ENCODE assay signal across 16 cellular contexts in genomic region chr16:89290472-89290871, GRCh38.
DNase-seq lines count a peak whose midpoint lies in the region; ATAC-seq, FAIRE-seq and TF ChIP-seq lines count a peak whose summit lies in the region.
"Had no signal": no experiment of that assay in that cellular context is flagged by ENCODE, and none has a peak within 500 bp of the region (broad histone marks: within the 10 kb centered on the region; RNA-seq: fewer than 3 reads in every experiment).

No MANE protein-coding gene starts in this region.

- H3K36me3 ChIP-seq in heart right ventricle (peaks cover 0 to 58% (median 31%) of the 10 kb centered on the region in 9 donors), HUES6 (ENCODE audit: control insufficient read depth, insufficient read depth, low read length) (peaks cover 38% of the 10 kb centered on the region), H1 (ENCODE audit: control insufficient read depth in 2 of 4, insufficient read depth in 4 of 4, low read length in 3 of 4) (peaks cover 17 to 29% (median 22%) of the 10 kb centered on the region in 4 experiments), mesendoderm (ENCODE audit: control insufficient read depth, insufficient read depth, low read length) (peaks cover 9% of the 10 kb centered on the region)

- TF ChIP-seq CTCF in heart right ventricle (IDR thresholded peaks at IDR 0.05) (no peak), H1 (IDR thresholded peaks at IDR 0.05; ENCODE audit: control extremely low read depth in 1 of 3, insufficient read depth in 1 of 3, low read depth in 1 of 3, low read length in 3 of 3) (no peak)

- H3K79me1 ChIP-seq in H1 (ENCODE audit: low read depth, low read length), result peaks cover 13% of the 10 kb centered on the region
- H3K79me1 ChIP-seq in mesendoderm (ENCODE audit: low read length), result peaks cover 39% of the 10 kb centered on the region

- POLR2A ChIA-PET in H1 (lab: Charles Lee; ENCODE audit: partially characterized antibody), result interaction anchor here (1.4 to 4.1 kb wide), 4 partner anchors 9 to 273 kb away, joined by 3 to 15 read pairs (median 4); no protein-coding TSS in a partner anchor

- no peak overlapping the region for H2AFZ ChIP-seq in H1 (ENCODE audit: low read length)
- H2AFZ ChIP-seq: PC-9 had no signal

- H3K23ac ChIP-seq in H1 (ENCODE audit: insufficient read length) (no peak overlapping the region), mesendoderm (ENCODE audit: low read length) (no peak overlapping the region)

- 89 to 90% methylated on average over 15 to 16 of the region's 16 CpGs for WGBS in heart right ventricle, 2 donors
- WGBS in H1 (ENCODE audit: extremely low coverage in 1 of 2, insufficient coverage in 1 of 2, insufficient read length in 1 of 2, insufficient replicate concordance in 2 of 2, low coverage in 1 of 2, low lambda C conversion rate in 2 of 2, missing lambda C conversion rate in 1 of 2), 2 experiments, result 58% methylated on average over 11 of the region's 16 CpGs; no CpG with 5 or more reads in 1 of the 2 experiments
- WGBS in mesendoderm (ENCODE audit: extremely low coverage, insufficient coverage, low lambda C conversion rate), result no CpG with 5 or more reads among the region's 16 CpGs

- peak overlapping the region; percentile 99 for H2BK5ac ChIP-seq in H1 (ENCODE audit: low read depth, low read length)
- no peak overlapping the region for H2BK5ac ChIP-seq in mesendoderm (ENCODE audit: low read length)

- H3K14ac ChIP-seq in H1 (ENCODE audit: insufficient read length), result no peak overlapping the region

- peaks cover 0 to 25% (median 14%) of the 10 kb centered on the region in 9 donors for H3K4me1 ChIP-seq in heart right ventricle
- H3K4me1 ChIP-seq in HUES6 (ENCODE audit: control insufficient read depth, insufficient read depth, low read length), result peaks cover 54% of the 10 kb centered on the region
- peaks cover 16 to 55% (median 50%) of the 10 kb centered on the region in 4 experiments for H3K4me1 ChIP-seq in H1 (replicated peaks in 1 of 4; ENCODE audit: control insufficient read depth in 3 of 4, insufficient read depth in 4 of 4, low read length in 3 of 4)
- peaks cover 28% of the 10 kb centered on the region for H3K4me1 ChIP-seq in mesendoderm (ENCODE audit: control insufficient read depth, low read depth, low read length)

- no peak for TF ChIP-seq RAD21 in H1 (IDR thresholded peaks at IDR 0.05 in 1 of 2, conservative IDR thresholded peaks at IDR 0.05 in 1 of 2; ENCODE audit: low read depth in 2 of 2, low read length in 2 of 2)

- H3K56ac ChIP-seq in H1 (replicated peaks; ENCODE audit: insufficient read length, low read depth, low read length) (peak overlapping the region; percentile 5), mesendoderm (ENCODE audit: low read length) (peak overlapping the region; percentile 56)

- peak overlapping the region; percentile 71 to 74 for H3K4me2 ChIP-seq in H1 (ENCODE audit: insufficient read depth in 1 of 2, low read depth in 2 of 2, low read length in 2 of 2)
- H3K4me2 ChIP-seq in mesendoderm (ENCODE audit: low read length), result no peak overlapping the region
- H3K4me2 ChIP-seq: PC-9 had no signal

- peak overlapping the region; percentile 49 for H2AK5ac ChIP-seq in H1 (ENCODE audit: low read depth, low read length)
- H2AK5ac ChIP-seq in mesendoderm (ENCODE audit: low read length), result no peak overlapping the region

- TF ChIP-seq POLR2A in H1 (IDR thresholded peaks at IDR 0.05; ENCODE audit: control extremely low read depth in 1 of 2, low read depth in 2 of 2, low read length in 2 of 2), result no peak

- H2BK12ac ChIP-seq in H1 (ENCODE audit: low read depth, low read length), result peak overlapping the region; percentile 93; the same call in 1 of the 2 replicates

- FAIRE-seq in H1 (lab: Jason Lieb, UNC), result no peak

- H3K23me2 ChIP-seq in H1 (ENCODE audit: low read depth, low read length), result peaks cover 2% of the 10 kb centered on the region; the same call in 1 of the 2 replicates

- H3K27me3 ChIP-seq in heart right ventricle, result no peaks in the 10 kb centered on the region
- H3K27me3 ChIP-seq in HUES6 (ENCODE audit: control insufficient read depth, insufficient read depth, low read length), result no peaks in the 10 kb centered on the region
- no peaks in the 10 kb centered on the region for H3K27me3 ChIP-seq in H1 (replicated peaks in 1 of 4; ENCODE audit: control insufficient read depth in 3 of 4, extremely low read depth in 1 of 4, insufficient read depth in 3 of 4, low read length in 3 of 4)
- no peaks in the 10 kb centered on the region for H3K27me3 ChIP-seq in mesendoderm (ENCODE audit: insufficient read depth, low read length, poor library complexity)

- H3K4ac ChIP-seq in H1 (replicated peaks; ENCODE audit: insufficient read length, low read depth, low read length), result peak overlapping the region; percentile 86
- no peak overlapping the region for H3K4ac ChIP-seq in mesendoderm (ENCODE audit: low read depth, low read length)

- H4K20me1 ChIP-seq in H1 (replicated peaks in 1 of 2; ENCODE audit: control insufficient read depth in 1 of 2, insufficient read depth in 2 of 2, low read length in 2 of 2), result peaks cover 25 to 27% of the 10 kb centered on the region in 2 experiments

- peaks cover 0 to 46% of the 10 kb centered on the region in 2 experiments; a peak in 2 of 4 replicates for H3K79me2 ChIP-seq in H1 (ENCODE audit: control insufficient read depth in 1 of 2, insufficient read depth in 2 of 2, low read length in 2 of 2)
- peaks cover 28% of the 10 kb centered on the region for H3K79me2 ChIP-seq in mesendoderm (ENCODE audit: control insufficient read depth, insufficient read depth, low read length)

- H3K4me3 ChIP-seq in heart right ventricle (no peak overlapping the region), HUES6 (ENCODE audit: low read depth, low read length) (peak overlapping the region; percentile 32; the same call in 1 of the 2 replicates), H1 (ENCODE audit: extremely low read depth in 1 of 4, insufficient read depth in 2 of 4, low read depth in 3 of 4, low read length in 4 of 4) (peak overlapping the region in 2 of 4 experiments; percentile 14 to 37; a peak in 2 of 8 replicates), mesendoderm (ENCODE audit: low read length) (no peak overlapping the region)
- H3K4me3 ChIP-seq: PC-9 had no signal

- CTCF ChIA-PET in H1 (lab: Charles Lee; ENCODE audit: partially characterized antibody), result interaction anchor here (1.3 to 4.2 kb wide), 6 partner anchors 10 to 1342 kb away, joined by 3 to 42 read pairs (median 16); no protein-coding TSS in a partner anchor

- H2BK120ac ChIP-seq in H1 (replicated peaks; ENCODE audit: low read depth, low read length) (peak overlapping the region; percentile 68), mesendoderm (ENCODE audit: low read depth, low read length) (no peak overlapping the region)

- peak overlapping the region; percentile 77 for H3K9ac ChIP-seq in HUES6 (ENCODE audit: low read length)
- no peak overlapping the region; a peak in 2 of 7 replicates for H3K9ac ChIP-seq in H1 (replicated peaks in 1 of 4; ENCODE audit: extremely low read depth in 1 of 4, low read depth in 3 of 4, low read length in 3 of 4)
- no peak overlapping the region for H3K9ac ChIP-seq in mesendoderm (ENCODE audit: low read length)

- no peak for TF ChIP-seq EP300 in H1 (IDR thresholded peaks at IDR 0.05; ENCODE audit: borderline replicate concordance in 1 of 2, low read depth in 2 of 2, low read length in 2 of 2)

- H3K18ac ChIP-seq in H1 (ENCODE audit: extremely low read depth, low read length) (peak overlapping the region; percentile 99), mesendoderm (ENCODE audit: low read length) (no peak overlapping the region)

- peak overlapping the region; percentile 97 for H4K91ac ChIP-seq in H1 (replicated peaks; ENCODE audit: insufficient read length, low read length)

- H2BK20ac ChIP-seq in H1 (ENCODE audit: low read length), result peak overlapping the region; percentile 100

- ATAC-seq in Right ventricle myocardium inferior, result no peak
- ATAC-seq in heart right ventricle, result no peak

- DNase-seq in Right ventricle myocardium inferior (ENCODE audit: missing footprints) (peak; percentile 17), heart right ventricle (no peak), H1 (ENCODE audit: low read depth in 1 of 2, low spot score in 2 of 2) (no peak), mesendoderm (no peak), kidney glomerular epithelial cell (lab: John Stamatoyannopoulos, UW) (no peak), AG20443 (ENCODE audit: low spot score) (no peak), KBM-7 (no peak)
- DNase-seq: ACHN, DMS 273 treated with DMSO at 0.1 percent for 48 hours, NCI-H1417, NCI-H1930, NCI-H2171, NCI-H446 treated with DMSO at 0.1 percent for 48 hours, NCI-H748 treated with DMSO at 0.1 percent for 48 hours, PC-9 had no signal

- H4K5ac ChIP-seq in H1 (ENCODE audit: insufficient read length, low read depth, low read length) (peak overlapping the region; percentile 90), mesendoderm (ENCODE audit: low read length) (no peak overlapping the region)

- intact Hi-C loops in Right ventricle myocardium inferior (cut with DNase I) (no loop called here), heart right ventricle (cut with DNase I) (no loop called here)

- H3K9me3 ChIP-seq in heart right ventricle, result no peaks in the 10 kb centered on the region
- H3K9me3 ChIP-seq in HUES6 (ENCODE audit: control insufficient read depth, insufficient read depth, low read depth, low read length), result no peaks in the 10 kb centered on the region
- H3K9me3 ChIP-seq in H1 (ENCODE audit: insufficient read depth in 2 of 2, low read depth in 1 of 2, low read length in 1 of 2), result no peaks in the 10 kb centered on the region

- H3K27ac ChIP-seq in heart right ventricle, result no peak overlapping the region
- H3K27ac ChIP-seq in HUES6 (ENCODE audit: low read depth, low read length), result peak overlapping the region; percentile 93
- H3K27ac ChIP-seq in H1 (ENCODE audit: low read depth, low read length), result peak overlapping the region; percentile 76
- H3K27ac ChIP-seq in mesendoderm (ENCODE audit: low read depth, low read length), result no peak overlapping the region
- H3K27ac ChIP-seq: PC-9 had no signal

- peak overlapping the region; percentile 99; the same call in 1 of the 2 replicates for H2BK15ac ChIP-seq in H1 (ENCODE audit: low read length)
- no peak overlapping the region for H2BK15ac ChIP-seq in mesendoderm (replicated peaks; ENCODE audit: low read depth)

- in situ Hi-C loops in KBM-7 (cut with MboI; ENCODE audit: low pct_unique_long_range_greater_than_20kb, low sequenced_read_pairs), result no loop called here

- H4K8ac ChIP-seq in H1 (ENCODE audit: extremely low read depth, insufficient read depth, low read length), result peak overlapping the region; percentile 62; the same call in 1 of the 2 replicates
- H4K8ac ChIP-seq in mesendoderm (ENCODE audit: low read depth, low read length), result no peak overlapping the region

TF ChIP-seq in H1, 55 proteins besides CTCF, POLR2A, EP300 and RAD21 (continues in another document):
- TF ChIP-seq HDAC2 (IDR thresholded peaks at IDR 0.05; ENCODE audit: borderline replicate concordance in 1 of 2, low read depth in 2 of 2, low read length in 2 of 2), result no peak
- TF ChIP-seq JUND (IDR thresholded peaks at IDR 0.05; ENCODE audit: low read length), result no peak
- no peak for TF ChIP-seq BACH1 (IDR thresholded peaks at IDR 0.05; ENCODE audit: low read length)
- TF ChIP-seq SP2 (IDR thresholded peaks at IDR 0.05; ENCODE audit: low read length), result no peak
- no peak for TF ChIP-seq MAFK (IDR thresholded peaks at IDR 0.05; ENCODE audit: low read depth, low read length)
- TF ChIP-seq PHF8 (conservative IDR thresholded peaks at IDR 0.05; ENCODE audit: low read depth, low read length), result no peak
- TF ChIP-seq SP4 (IDR thresholded peaks at IDR 0.05; ENCODE audit: low read length), result no peak

Comparison
In these comparisons a context has a peak if more than half of its experiments do, and no peak if none do; other contexts are left out.
1. H3K27ac ChIP-seq: peak in HUES6 (single experiment) and H1 (single experiment); none in heart right ventricle (0 of 10) and mesendoderm (single experiment).